Comparison of ENCODE assay signal across 11 cellular contexts in genomic region chr2:20568501-20569463, GRCh38.
DNase-seq lines count a peak whose midpoint lies in the region; ATAC-seq and TF ChIP-seq lines count a peak whose summit lies in the region.
"Had no signal": no experiment of that assay in that cellular context is flagged by ENCODE, and none has a peak within 500 bp of the region (broad histone marks: within the 10 kb centered on the region; RNA-seq: fewer than 3 reads in every experiment).

No MANE protein-coding gene starts in this region.

- CTCF ChIA-PET in activated CD4-positive, alpha-beta T cell treated with anti-CD3 and anti-CD28 coated beads for 36 hours (lab: Charles Lee), result interaction anchor here (0.8 kb wide), 1 partner anchor 157 kb away, joined by 3 read pairs; no protein-coding TSS in a partner anchor

- DNase-seq in HT1080 (ENCODE audit: low read depth) (peak; percentile 15), stomach (no peak), NCI-H82 treated with DMSO at 0.1 percent for 48 hours (lab: John Stamatoyannopoulos, UW; ENCODE audit: unreplicated experiment) (no peak), anterior cingulate cortex (lab: John Stamatoyannopoulos, UW) (no peak)
- peak; percentile 12 for DNase-seq in central memory CD4-positive, alpha-beta T cell
- no peak for DNase-seq in activated CD4-positive, alpha-beta T cell treated with anti-CD3 and anti-CD28 coated beads for 36 hours
- DNase-seq: activated CD4-positive, alpha-beta T cell treated with anti-CD3 and anti-CD28 coated beads for 1 hour; DMS153; NCI-H1436 treated with DMSO at 0.1 percent for 48 hours had no signal

- H3K27me3 Mint-ChIP-seq in activated CD4-positive, alpha-beta T cell treated with anti-CD3 and anti-CD28 coated beads for 36 hours, result peaks cover 3% of the 10 kb centered on the region

- peaks cover 4 to 19% (median 6%) of the 10 kb centered on the region in 4 donors for H3K4me1 ChIP-seq in stomach

- intact Hi-C loops in stomach (cut with DNase I; ENCODE audit: low total_unique reads), result no loop called here
- intact Hi-C loops in activated CD4-positive, alpha-beta T cell treated with anti-CD3 and anti-CD28 coated beads for 36 hours (cut with DNase I, micrococcal nuclease), result no loop called here

- H3K9me3 ChIP-seq in stomach, result no peaks in the 10 kb centered on the region

- no peak overlapping the region for H3K27ac Mint-ChIP-seq in activated CD4-positive, alpha-beta T cell treated with anti-CD3 and anti-CD28 coated beads for 36 hours

- TF ChIP-seq POLR2A in stomach (IDR thresholded peaks at IDR 0.05), result no peak

- H3K27me3 ChIP-seq in layer of hippocampus (ENCODE audit: control insufficient read depth, insufficient read depth, low read length) (no peaks in the 10 kb centered on the region), stomach (no peaks in the 10 kb centered on the region)

- ATAC-seq in activated CD4-positive, alpha-beta T cell treated with anti-CD3 and anti-CD28 coated beads for 36 hours, result no peak
- ATAC-seq in SK-N-SH treated with all-trans-retinoic acid at 6 μM for 48 hours, result no peak

- TF ChIP-seq EP300 in stomach (IDR thresholded peaks at IDR 0.05), result no peak

- peak overlapping the region; percentile 60 for H3K27ac ChIP-seq in layer of hippocampus (ENCODE audit: low read depth, low read length)
- peak overlapping the region; percentile 8 to 73 (median 45) for H3K27ac ChIP-seq in stomach

- POLR2A ChIA-PET in activated CD4-positive, alpha-beta T cell treated with anti-CD3 and anti-CD28 coated beads for 36 hours (lab: Charles Lee), result no interaction called here

- 72 to 78% (median 76%) methylated on average over 11 to 13 of the region's 13 CpGs for WGBS in stomach, 5 donors

- no peak overlapping the region for H3K4me3 ChIP-seq in stomach

- H3K9me3 Mint-ChIP-seq in activated CD4-positive, alpha-beta T cell treated with anti-CD3 and anti-CD28 coated beads for 36 hours (ENCODE audit: low read depth), result no peaks in the 10 kb centered on the region

- no peak for TF ChIP-seq CTCF in stomach (IDR thresholded peaks at IDR 0.05)

- H3K4me1 Mint-ChIP-seq in activated CD4-positive, alpha-beta T cell treated with anti-CD3 and anti-CD28 coated beads for 36 hours, result no peaks in the 10 kb centered on the region

- no peak overlapping the region for H3K4me3 Mint-ChIP-seq in activated CD4-positive, alpha-beta T cell treated with anti-CD3 and anti-CD28 coated beads for 36 hours

- no peaks in the 10 kb centered on the region for H3K36me3 ChIP-seq in stomach

- H3K36me3 Mint-ChIP-seq in activated CD4-positive, alpha-beta T cell treated with anti-CD3 and anti-CD28 coated beads for 36 hours (ENCODE audit: low read depth), result no peaks in the 10 kb centered on the region

TF ChIP-seq in SK-N-SH treated with all-trans-retinoic acid at 6 μM for 48 hours, 23 proteins besides CTCF, POLR2A, EP300 and RAD21:
- no peak for TF ChIP-seq TOX (CRISPR knock-in tag; IDR thresholded peaks at IDR 0.05; ENCODE audit: borderline replicate concordance)
- TF ChIP-seq CREB5 (CRISPR knock-in tag; IDR thresholded peaks at IDR 0.05; ENCODE audit: low read depth), result no peak
- TF ChIP-seq CSDC2 (CRISPR knock-in tag; IDR thresholded peaks at IDR 0.05), result no peak
- TF ChIP-seq ZNF70 (CRISPR knock-in tag; IDR thresholded peaks at IDR 0.05), result no peak
- no peak for TF ChIP-seq BACH2 (CRISPR knock-in tag; IDR thresholded peaks at IDR 0.05; ENCODE audit: borderline replicate concordance)
- TF ChIP-seq, protein P1, sequence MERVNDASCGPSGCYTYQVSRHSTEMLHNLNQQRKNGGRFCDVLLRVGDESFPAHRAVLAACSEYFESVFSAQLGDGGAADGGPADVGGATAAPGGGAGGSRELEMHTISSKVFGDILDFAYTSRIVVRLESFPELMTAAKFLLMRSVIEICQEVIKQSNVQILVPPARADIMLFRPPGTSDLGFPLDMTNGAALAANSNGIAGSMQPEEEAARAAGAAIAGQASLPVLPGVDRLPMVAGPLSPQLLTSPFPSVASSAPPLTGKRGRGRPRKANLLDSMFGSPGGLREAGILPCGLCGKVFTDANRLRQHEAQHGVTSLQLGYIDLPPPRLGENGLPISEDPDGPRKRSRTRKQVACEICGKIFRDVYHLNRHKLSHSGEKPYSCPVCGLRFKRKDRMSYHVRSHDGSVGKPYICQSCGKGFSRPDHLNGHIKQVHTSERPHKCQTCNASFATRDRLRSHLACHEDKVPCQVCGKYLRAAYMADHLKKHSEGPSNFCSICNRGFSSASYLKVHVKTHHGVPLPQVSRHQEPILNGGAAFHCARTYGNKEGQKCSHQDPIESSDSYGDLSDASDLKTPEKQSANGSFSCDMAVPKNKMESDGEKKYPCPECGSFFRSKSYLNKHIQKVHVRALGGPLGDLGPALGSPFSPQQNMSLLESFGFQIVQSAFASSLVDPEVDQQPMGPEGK (CRISPR knock-in tag; IDR thresholded peaks at IDR 0.05; ENCODE audit: borderline replicate concordance), result no peak
- TF ChIP-seq ZNF8 (CRISPR knock-in tag; IDR thresholded peaks at IDR 0.05), result no peak
- TF ChIP-seq ZFP3 (CRISPR knock-in tag; IDR thresholded peaks at IDR 0.05), result no peak
- TF ChIP-seq ZC3H10 (CRISPR knock-in tag; IDR thresholded peaks at IDR 0.05), result no peak
- TF ChIP-seq ESRRG (CRISPR knock-in tag; IDR thresholded peaks at IDR 0.05), result no peak
- no peak for TF ChIP-seq ZNF565 (CRISPR knock-in tag; conservative IDR thresholded peaks at IDR 0.05; ENCODE audit: low read depth)
- TF ChIP-seq OSR1 (CRISPR knock-in tag; IDR thresholded peaks at IDR 0.05), result no peak
- TF ChIP-seq SNAI2 (CRISPR knock-in tag; IDR thresholded peaks at IDR 0.05), result no peak

Comparison
In these comparisons a context has a peak if more than half of its experiments do, and no peak if none do; other contexts are left out.
1. DNase-seq: peak in HT1080 (single experiment) and central memory CD4-positive, alpha-beta T cell (single experiment); none in stomach (single experiment), NCI-H82 treated with DMSO at 0.1 percent for 48 hours (single experiment), activated CD4-positive, alpha-beta T cell treated with anti-CD3 and anti-CD28 coated beads for 36 hours (single experiment) and anterior cingulate cortex (0 of 58).